ENCODE assay signal across 8 cellular contexts in genomic region chr15:64046347-64047153, GRCh38. TPM values are rescaled to one million over a fixed set of nuclear protein-coding genes. Genes with fewer than 3 reads are reported as not detected.
DNase-seq lines count a peak whose midpoint lies in the region; ATAC-seq and TF ChIP-seq lines count a peak whose summit lies in the region.

TSS of gene DAPK2 (minus strand) at chr15:64046485. CDS start at chr15:64040261, 6,224 bp downstream.

- peak within 1 kb of the TSS; percentile 20 to 88 (median 59) for H3K27ac Mint-ChIP-seq in IgD-negative memory B cell
- peak within 1 kb of the TSS; percentile 37 for H3K27ac Mint-ChIP-seq in T-helper 1 cell treated with Interleukin-12 subunit alpha and Interleukin-12 subunit beta and Interleukin-4 antibody, amounts not matched to agents 30 μg/mL and 1 μg/mL, for 36 hours

- H3K4me1 ChIP-seq in prostate gland (replicated peaks) (no peaks in the 10 kb centered on the region), upper lobe of right lung (peaks cover 14% of the 10 kb centered on the region)

- WGBS in prostate gland = 10% methylated on average over 44 of the region's 69 CpGs

- H3K36me3 ChIP-seq in prostate gland (no peaks in the 10 kb centered on the region), upper lobe of right lung (no peaks in the 10 kb centered on the region)

- POLR2A ChIA-PET in AG04450 (lab: Yijun Ruan, JAX) = no interaction called here

- peaks cover 2% of the 10 kb centered on the region for H3K27me3 Mint-ChIP-seq in IgD-negative memory B cell
- peaks cover 25% of the 10 kb centered on the region for H3K27me3 Mint-ChIP-seq in T-helper 1 cell treated with Interleukin-12 subunit alpha and Interleukin-12 subunit beta and Interleukin-4 antibody, amounts not matched to agents 30 μg/mL and 1 μg/mL, for 36 hours (ENCODE audit: low read depth)

- H3K9me3 ChIP-seq in AG04450 (ENCODE audit: control insufficient read depth, insufficient read depth, low read length) (no peaks in the 10 kb centered on the region), prostate gland (no peaks in the 10 kb centered on the region), upper lobe of right lung (no peaks in the 10 kb centered on the region)

- no peak for TF ChIP-seq POLR2A in prostate gland (IDR thresholded peaks at IDR 0.05)

- H3K4me3 ChIP-seq in AG04450 (ENCODE audit: low read depth, low read length) (peak within 1 kb of the TSS; percentile 56), prostate gland (peak within 1 kb of the TSS; percentile 50 to 63), upper lobe of right lung (peak within 1 kb of the TSS; percentile 61)

- TF ChIP-seq CTCF in AG04450 (IDR thresholded peaks at IDR 0.05; ENCODE audit: low read depth, low read length) (peak; percentile 63), prostate gland (IDR thresholded peaks at IDR 0.05) (peak; percentile 69 to 92 (median 80)), upper lobe of right lung (IDR thresholded peaks at IDR 0.05) (peak; percentile 74)

- no peaks in the 10 kb centered on the region for H3K9me3 Mint-ChIP-seq in IgD-negative memory B cell
- no peaks in the 10 kb centered on the region for H3K9me3 Mint-ChIP-seq in T-helper 1 cell treated with Interleukin-12 subunit alpha and Interleukin-12 subunit beta and Interleukin-4 antibody, amounts not matched to agents 30 μg/mL and 1 μg/mL, for 36 hours

- DNase-seq in AG04450 (ENCODE audit: low read depth, low spot score) = no peak
- DNase-seq in amniotic stem cell (lab: John Stamatoyannopoulos, UW) = peak; percentile 21
- peak; percentile 92 for DNase-seq in left ventricle myocardium superior
- DNase-seq in prostate gland (ENCODE audit: low spot score) = peak; percentile 51
- peak; percentile 91 for DNase-seq in upper lobe of right lung

- peaks cover 36 to 49% (median 37%) of the 10 kb centered on the region in 3 donors for H3K4me1 Mint-ChIP-seq in IgD-negative memory B cell
- H3K4me1 Mint-ChIP-seq in T-helper 1 cell treated with Interleukin-12 subunit alpha and Interleukin-12 subunit beta and Interleukin-4 antibody, amounts not matched to agents 30 μg/mL and 1 μg/mL, for 36 hours (ENCODE audit: low read depth) = peaks cover 25% of the 10 kb centered on the region

- intact Hi-C loops in left ventricle myocardium superior (cut with micrococcal nuclease) (loop anchor here (10.0 kb wide), 1 partner anchor 72 kb away; no protein-coding TSS in a partner anchor), prostate gland (cut with DNase I) (loop anchor here (5.0 to 10.0 kb wide), 2 partner anchors 102 to 294 kb away; no protein-coding TSS in a partner anchor), upper lobe of right lung (cut with DNase I) (no loop called here)

- CTCF ChIA-PET in AG04450 (lab: Charles Lee) = interaction anchor here (0.6 to 2.5 kb wide), 32 partner anchors 8 to 312 kb away, joined by 3 to 31 read pairs (median 4); no protein-coding TSS in a partner anchor

- peak within 1 kb of the TSS; percentile 69 to 94 (median 85) for H3K4me3 Mint-ChIP-seq in IgD-negative memory B cell
- H3K4me3 Mint-ChIP-seq in T-helper 1 cell treated with Interleukin-12 subunit alpha and Interleukin-12 subunit beta and Interleukin-4 antibody, amounts not matched to agents 30 μg/mL and 1 μg/mL, for 36 hours = peak within 1 kb of the TSS; percentile 79

- no peak within 1 kb of the TSS for H3K27ac ChIP-seq in AG04450 (ENCODE audit: low read depth, low read length)
- H3K27ac ChIP-seq in prostate gland = peak within 1 kb of the TSS; percentile 4 to 26
- peak within 1 kb of the TSS; percentile 53 for H3K27ac ChIP-seq in upper lobe of right lung

- peak; percentile 69 for ATAC-seq in GM18909 (IDR thresholded peaks at IDR 0.05; ENCODE audit: poor library complexity, unreplicated experiment)
- ATAC-seq in left ventricle myocardium superior = peak; percentile 80
- peak; percentile 93 for ATAC-seq in upper lobe of right lung

- peaks cover 5% of the 10 kb centered on the region for H3K36me3 Mint-ChIP-seq in IgD-negative memory B cell
- H3K36me3 Mint-ChIP-seq in T-helper 1 cell treated with Interleukin-12 subunit alpha and Interleukin-12 subunit beta and Interleukin-4 antibody, amounts not matched to agents 30 μg/mL and 1 μg/mL, for 36 hours (ENCODE audit: low read depth) = no peaks in the 10 kb centered on the region

- peaks cover 57% of the 10 kb centered on the region for H3K27me3 ChIP-seq in AG04450 (ENCODE audit: control insufficient read depth, insufficient read depth, low read length)
- H3K27me3 ChIP-seq in prostate gland (replicated peaks; ENCODE audit: insufficient read depth) = no peaks in the 10 kb centered on the region
- H3K27me3 ChIP-seq in upper lobe of right lung = no peaks in the 10 kb centered on the region

RNA-seq across cellular contexts. Expression of gene DAPK2, which starts in this region (rescaled TPM):
- polyA plus RNA-seq in AG04450 (2011; rRNA removed) (0.42 and 0.57 TPM in 2 replicates), IgD-negative memory B cell (7.7 TPM)
- polyA minus RNA-seq in AG04450 (2011; rRNA and poly(A)+ RNA removed) = 0.60 and 1.3 TPM in 2 replicates
- total RNA-seq in left ventricle myocardium superior (43.4 TPM), prostate gland (10 to 100 TPM; 13.8 to 40.4 TPM), upper lobe of right lung (73.3 TPM)
